In genomic region chr2:111316881-111317549, GRCh38 we compare ENCODE assay signal across 8 cellular contexts.
A peak's percentile ranks its signal among the peaks of the same experiment; 100 is the strongest.
DNase-seq lines count a peak whose midpoint lies in the region; ATAC-seq, FAIRE-seq and TF ChIP-seq lines count a peak whose summit lies in the region.
"Not testable (repeated sequence)": the region's sequence is repeated elsewhere in the genome, so short reads cannot be mapped to it uniquely, and the experiment has no call there.

No MANE protein-coding gene starts in this region.

- DNase-seq in M059J (ENCODE audit: low read depth) (peak; percentile 9), activated T-cell treated with anti-CD3 and anti-CD28 coated beads for 48 hours (ENCODE audit: low read depth) (peak; percentile 12), astrocyte of the hippocampus (ENCODE audit: low read depth, low spot score) (peak; percentile 0)
- DNase-seq in activated CD4-positive, alpha-beta T cell treated with anti-CD3 and anti-CD28 coated beads, Interleukin-2, amount 10 ng/mL, durations not matched to agents 24 days and 14 days; foreskin keratinocyte; urothelium cell line (ENCODE audit: low spot score): not testable (repeated sequence)
- DNase-seq in stimulated activated CD4-positive, alpha-beta T cell treated with anti-CD3 and anti-CD28 coated beads, Interleukin-1b, Interleukin-23, amount 100 ng/mL, for 48 hours, result peak; percentile 15

- H3K36me3 Mint-ChIP-seq in activated CD4-positive, alpha-beta T cell treated with anti-CD3 and anti-CD28 coated beads, Interleukin-2, amount 10 ng/mL, durations not matched to agents 24 days and 14 days (ENCODE audit: low read depth), result peaks cover 11% of the 10 kb centered on the region
- H3K36me3 Mint-ChIP-seq in activated T-helper 17 cell treated with anti-CD3 and anti-CD28 coated beads, Interleukin-2, amount 50 U/mL, for 72 hours (ENCODE audit: low read depth), result not testable (repeated sequence)

- peak; percentile 66 for ATAC-seq in activated T-helper 17 cell treated with anti-CD3 and anti-CD28 coated beads, Interleukin-2, amount 50 U/mL, for 72 hours (replicated peaks)
- ATAC-seq in foreskin keratinocyte, result peak; percentile 31

- TF ChIP-seq CTCF in foreskin keratinocyte (conservative IDR thresholded peaks at IDR 0.05), result not testable (repeated sequence)

- not testable (repeated sequence) for H3K9me3 Mint-ChIP-seq in activated CD4-positive, alpha-beta T cell treated with anti-CD3 and anti-CD28 coated beads, Interleukin-2, amount 10 ng/mL, durations not matched to agents 24 days and 14 days; activated T-helper 17 cell treated with anti-CD3 and anti-CD28 coated beads, Interleukin-2, amount 50 U/mL, for 72 hours

- not testable (repeated sequence) for H3K27me3 Mint-ChIP-seq in activated CD4-positive, alpha-beta T cell treated with anti-CD3 and anti-CD28 coated beads, Interleukin-2, amount 10 ng/mL, durations not matched to agents 24 days and 14 days; activated T-helper 17 cell treated with anti-CD3 and anti-CD28 coated beads, Interleukin-2, amount 50 U/mL, for 72 hours

- peak; percentile 5 for FAIRE-seq in urothelium cell line (lab: Jason Lieb, UNC)

- H3K27ac ChIP-seq in foreskin keratinocyte, result not testable (repeated sequence)

- not testable (repeated sequence) for H3K4me1 ChIP-seq in foreskin keratinocyte

- not testable (repeated sequence) for H3K4me3 Mint-ChIP-seq in activated CD4-positive, alpha-beta T cell treated with anti-CD3 and anti-CD28 coated beads, Interleukin-2, amount 10 ng/mL, durations not matched to agents 24 days and 14 days; activated T-helper 17 cell treated with anti-CD3 and anti-CD28 coated beads, Interleukin-2, amount 50 U/mL, for 72 hours

- intact Hi-C loops in activated CD4-positive, alpha-beta T cell treated with anti-CD3 and anti-CD28 coated beads, Interleukin-2, amount 10 ng/mL, durations not matched to agents 24 days and 14 days (cut with micrococcal nuclease), result not testable (repeated sequence)

- H3K27ac Mint-ChIP-seq in activated CD4-positive, alpha-beta T cell treated with anti-CD3 and anti-CD28 coated beads, Interleukin-2, amount 10 ng/mL, durations not matched to agents 24 days and 14 days, result peak overlapping the region; percentile 63
- not testable (repeated sequence) for H3K27ac Mint-ChIP-seq in activated T-helper 17 cell treated with anti-CD3 and anti-CD28 coated beads, Interleukin-2, amount 50 U/mL, for 72 hours

- not testable (repeated sequence) for H3K27me3 ChIP-seq in foreskin keratinocyte

- peaks cover 18% of the 10 kb centered on the region for H3K4me1 Mint-ChIP-seq in activated CD4-positive, alpha-beta T cell treated with anti-CD3 and anti-CD28 coated beads, Interleukin-2, amount 10 ng/mL, durations not matched to agents 24 days and 14 days
- not testable (repeated sequence) for H3K4me1 Mint-ChIP-seq in activated T-helper 17 cell treated with anti-CD3 and anti-CD28 coated beads, Interleukin-2, amount 50 U/mL, for 72 hours
